ENCODE assay signal across 11 cellular contexts in the genomic region with DNA sequence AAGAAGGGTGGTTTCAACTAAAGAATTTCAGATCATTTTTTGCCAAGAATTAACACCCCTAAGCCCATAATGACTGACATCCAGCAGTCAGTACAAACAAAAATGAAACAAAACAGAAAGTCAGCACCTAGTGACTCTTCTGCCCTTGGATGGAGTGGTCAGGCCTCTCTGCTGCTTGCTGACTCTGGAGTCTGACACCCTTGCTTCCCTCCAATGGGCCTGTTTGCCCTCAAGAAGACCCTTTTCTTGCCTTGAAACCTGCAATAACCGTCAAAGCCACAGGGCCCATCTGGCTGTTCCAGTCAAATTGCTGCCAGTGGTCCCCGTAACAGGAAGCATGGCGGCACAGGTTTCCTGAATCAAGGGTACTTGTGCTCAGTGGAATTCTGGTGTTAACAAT. TPM values are rescaled to one million over a fixed set of nuclear protein-coding genes. Genes with fewer than 3 reads are reported as not detected.
A peak's percentile ranks its signal among the peaks of the same experiment; 100 is the strongest.
DNase-seq lines count a peak whose midpoint lies in the region; ATAC-seq lines count a peak whose summit lies in the region.
"Had no signal": no experiment of that assay in that cellular context is flagged by ENCODE, and none has a peak within 500 bp of the region (broad histone marks: within the 10 kb centered on the region; RNA-seq: fewer than 3 reads in every experiment).

No MANE protein-coding gene starts in this region.

- CTCF ChIA-PET in naive thymus-derived CD4-positive, alpha-beta T cell (lab: Charles Lee), result no interaction called here

- H3K4me3 Mint-ChIP-seq in stimulated activated naive CD8-positive, alpha-beta T cell treated with anti-CD3 and anti-CD28 coated beads, Interleukin-15, Interleukin-2, amounts not matched to agents 100 ng/mL and 50 ng/mL, for 24 hours, result peak overlapping the region; percentile 26
- H3K4me3 Mint-ChIP-seq in activated T-helper 2 cell treated with anti-CD3 and anti-CD28 coated beads, Interferon-gamma antibody, Interleukin-2, Interleukin-4, amounts not matched to agents 10 μg/mL and 5 μg/mL and 100 μg/mL, durations not matched to agents 14 hours and 24 hours and 36 hours (ENCODE audit: low read depth), result no peak overlapping the region
- peak overlapping the region in 1 of 10 donors; percentile 73 for H3K4me3 Mint-ChIP-seq in naive thymus-derived CD4-positive, alpha-beta T cell
- H3K4me3 Mint-ChIP-seq: mesothelial cell of epicardium had no signal

- peaks cover 7% of the 10 kb centered on the region for H3K36me3 Mint-ChIP-seq in stimulated activated naive CD8-positive, alpha-beta T cell treated with anti-CD3 and anti-CD28 coated beads, Interleukin-15, Interleukin-2, amounts not matched to agents 100 ng/mL and 50 ng/mL, for 24 hours (ENCODE audit: low read depth)
- H3K36me3 Mint-ChIP-seq in activated T-helper 2 cell treated with anti-CD3 and anti-CD28 coated beads, Interferon-gamma antibody, Interleukin-2, Interleukin-4, amounts not matched to agents 10 μg/mL and 5 μg/mL and 100 μg/mL, durations not matched to agents 14 hours and 24 hours and 36 hours (ENCODE audit: low read depth), result peaks cover 13% of the 10 kb centered on the region
- H3K36me3 Mint-ChIP-seq in naive thymus-derived CD4-positive, alpha-beta T cell, result peaks cover 0 to 25% (median 0%) of the 10 kb centered on the region in 5 donors
- H3K36me3 Mint-ChIP-seq: mesothelial cell of epicardium had no signal

- no peaks in the 10 kb centered on the region for H3K9me3 ChIP-seq in naive thymus-derived CD4-positive, alpha-beta T cell (ENCODE audit: control insufficient read depth in 2 of 3, low read length in 3 of 3)

- peaks cover 21 to 27% of the 10 kb centered on the region in 2 donors for H3K4me1 ChIP-seq in naive thymus-derived CD4-positive, alpha-beta T cell (ENCODE audit: control insufficient read depth in 2 of 2, insufficient read depth in 2 of 2, low read length in 2 of 2)

- intact Hi-C loops in activated T-helper 2 cell treated with anti-CD3 and anti-CD28 coated beads, Interferon-gamma antibody, Interleukin-2, Interleukin-4, amounts not matched to agents 10 μg/mL and 5 μg/mL and 100 μg/mL, durations not matched to agents 14 hours and 24 hours and 36 hours (cut with micrococcal nuclease), result no loop called here
- intact Hi-C loops in naive thymus-derived CD4-positive, alpha-beta T cell (cut with micrococcal nuclease), result no loop called here

- H3K27me3 Mint-ChIP-seq in stimulated activated naive CD8-positive, alpha-beta T cell treated with anti-CD3 and anti-CD28 coated beads, Interleukin-15, Interleukin-2, amounts not matched to agents 100 ng/mL and 50 ng/mL, for 24 hours, result no peaks in the 10 kb centered on the region
- no peaks in the 10 kb centered on the region for H3K27me3 Mint-ChIP-seq in activated T-helper 2 cell treated with anti-CD3 and anti-CD28 coated beads, Interferon-gamma antibody, Interleukin-2, Interleukin-4, amounts not matched to agents 10 μg/mL and 5 μg/mL and 100 μg/mL, durations not matched to agents 14 hours and 24 hours and 36 hours (ENCODE audit: low read depth)
- no peaks in the 10 kb centered on the region for H3K27me3 Mint-ChIP-seq in naive thymus-derived CD4-positive, alpha-beta T cell

- ATAC-seq in stimulated activated naive CD8-positive, alpha-beta T cell treated with anti-CD3 and anti-CD28 coated beads, Interleukin-15, Interleukin-2, amounts not matched to agents 100 U/mL and 50 U/mL, for 24 hours, result no peak
- ATAC-seq in HG03135 (IDR thresholded peaks at IDR 0.05; ENCODE audit: unreplicated experiment), result peak; percentile 20
- no peak for ATAC-seq in naive thymus-derived CD4-positive, alpha-beta T cell

- H3K27ac Mint-ChIP-seq in stimulated activated naive CD8-positive, alpha-beta T cell treated with anti-CD3 and anti-CD28 coated beads, Interleukin-15, Interleukin-2, amounts not matched to agents 100 ng/mL and 50 ng/mL, for 24 hours, result peak overlapping the region; percentile 100
- peak overlapping the region; percentile 96 for H3K27ac Mint-ChIP-seq in activated T-helper 2 cell treated with anti-CD3 and anti-CD28 coated beads, Interferon-gamma antibody, Interleukin-2, Interleukin-4, amounts not matched to agents 10 μg/mL and 5 μg/mL and 100 μg/mL, durations not matched to agents 14 hours and 24 hours and 36 hours
- H3K27ac Mint-ChIP-seq in naive thymus-derived CD4-positive, alpha-beta T cell, result peak overlapping the region in 4 of 9 donors; percentile 38 to 98 (median 92)
- H3K27ac Mint-ChIP-seq: mesothelial cell of epicardium had no signal

- no peak overlapping the region for H3K27ac ChIP-seq in naive thymus-derived CD4-positive, alpha-beta T cell (ENCODE audit: low read depth, low read length)

- H3K27me3 ChIP-seq in naive thymus-derived CD4-positive, alpha-beta T cell (ENCODE audit: control insufficient read depth in 2 of 2, insufficient read depth in 2 of 2, low read length in 2 of 2), result no peaks in the 10 kb centered on the region

- no peak overlapping the region for H3K4me3 ChIP-seq in naive thymus-derived CD4-positive, alpha-beta T cell (ENCODE audit: low read length)

- H3K36me3 ChIP-seq in naive thymus-derived CD4-positive, alpha-beta T cell (ENCODE audit: control insufficient read depth in 2 of 3, insufficient read depth in 3 of 3, low read length in 3 of 3), result no peaks in the 10 kb centered on the region

- POLR2A ChIA-PET in naive thymus-derived CD4-positive, alpha-beta T cell (lab: Charles Lee), result interaction anchor here (0.6 to 18.1 kb wide), 6 partner anchors 8 to 1930 kb away, joined by 3 to 297 read pairs (median 8); partner anchors contain the start of gene CYTIP

- DNase-seq in stimulated activated naive CD8-positive, alpha-beta T cell treated with anti-CD3 and anti-CD28 coated beads, Interleukin-15, Interleukin-2, amounts not matched to agents 100 U/mL and 50 U/mL, for 24 hours, result no peak
- no peak for DNase-seq in activated T-helper 2 cell treated with anti-CD3 and anti-CD28 coated beads, Interferon-gamma antibody, Interleukin-2, Interleukin-4, amounts not matched to agents 10 μg/mL and 5 μg/mL and 100 μg/mL, durations not matched to agents 14 hours and 24 hours and 36 hours (ENCODE audit: low spot score)
- DNase-seq in NOMO-1 treated with DMSO at 0.1 percent for 48 hours (lab: John Stamatoyannopoulos, UW; ENCODE audit: unreplicated experiment) (no peak), NCI-H1105 (lab: John Stamatoyannopoulos, UW) (no peak), NCI-H1694 (lab: John Stamatoyannopoulos, UW) (no peak)
- no peak for DNase-seq in naive thymus-derived CD4-positive, alpha-beta T cell
- DNase-seq: aorta, NCI-H510A had no signal

- peaks cover 98% of the 10 kb centered on the region for H3K4me1 Mint-ChIP-seq in stimulated activated naive CD8-positive, alpha-beta T cell treated with anti-CD3 and anti-CD28 coated beads, Interleukin-15, Interleukin-2, amounts not matched to agents 100 ng/mL and 50 ng/mL, for 24 hours (ENCODE audit: low read depth)
- peaks cover 85% of the 10 kb centered on the region for H3K4me1 Mint-ChIP-seq in activated T-helper 2 cell treated with anti-CD3 and anti-CD28 coated beads, Interferon-gamma antibody, Interleukin-2, Interleukin-4, amounts not matched to agents 10 μg/mL and 5 μg/mL and 100 μg/mL, durations not matched to agents 14 hours and 24 hours and 36 hours (ENCODE audit: low read depth)
- H3K4me1 Mint-ChIP-seq in naive thymus-derived CD4-positive, alpha-beta T cell, result peaks cover 33 to 87% (median 66%) of the 10 kb centered on the region in 7 donors
- H3K4me1 Mint-ChIP-seq: mesothelial cell of epicardium had no signal

- H3K9me3 Mint-ChIP-seq in stimulated activated naive CD8-positive, alpha-beta T cell treated with anti-CD3 and anti-CD28 coated beads, Interleukin-15, Interleukin-2, amounts not matched to agents 100 ng/mL and 50 ng/mL, for 24 hours, result no peaks in the 10 kb centered on the region
- peaks cover 6% of the 10 kb centered on the region for H3K9me3 Mint-ChIP-seq in activated T-helper 2 cell treated with anti-CD3 and anti-CD28 coated beads, Interferon-gamma antibody, Interleukin-2, Interleukin-4, amounts not matched to agents 10 μg/mL and 5 μg/mL and 100 μg/mL, durations not matched to agents 14 hours and 24 hours and 36 hours
- H3K9me3 Mint-ChIP-seq in naive thymus-derived CD4-positive, alpha-beta T cell, result peaks cover 0 to 12% (median 0%) of the 10 kb centered on the region in 11 donors
- H3K9me3 Mint-ChIP-seq: mesothelial cell of epicardium had no signal

RNA-seq across cellular contexts. Expression of gene CYTIP, which starts 27.2 kb away (rescaled TPM):
- 199 and 206 TPM in 2 replicates for total RNA-seq in activated T-helper 2 cell treated with anti-CD3 and anti-CD28 coated beads, Interferon-gamma antibody, Interleukin-2, Interleukin-4, amounts not matched to agents 10 μg/mL and 5 μg/mL and 100 μg/mL, durations not matched to agents 14 hours and 24 hours and 36 hours
- total RNA-seq in naive thymus-derived CD4-positive, alpha-beta T cell, result 100 to 1,000 TPM; 290 to 406 (median 363) TPM
- polyA plus RNA-seq in naive thymus-derived CD4-positive, alpha-beta T cell, result 100 to 1,000 TPM; 170 to 270 TPM
- total RNA-seq: mesothelial cell of epicardium had no signal
